ENCODE assay signal across 8 cellular contexts in genomic region chr2:234496835-234497591, GRCh38. TPM values are rescaled to one million over a fixed set of nuclear protein-coding genes. Genes with fewer than 3 reads are reported as not detected.
DNase-seq lines count a peak whose midpoint lies in the region; ATAC-seq lines count a peak whose summit lies in the region.

Gene ARL4C, minus strand, starts transcription at chr2:234497081. Its CDS starts 495 bp downstream, at chr2:234496586.

- POLR2A ChIA-PET in activated CD8-positive, alpha-beta memory T cell treated with anti-CD3 and anti-CD28 coated beads for 36 hours (lab: Charles Lee): interaction anchor here (0.5 to 4.4 kb wide), 11 partner anchors 13 to 361 kb away, joined by 3 to 47 read pairs (median 4); no protein-coding TSS in a partner anchor

- H3K36me3 Mint-ChIP-seq in effector memory CD8-positive, alpha-beta T cell (ENCODE audit: insufficient read depth): peaks cover 73% of the 10 kb centered on the region

- H3K4me3 Mint-ChIP-seq in effector memory CD8-positive, alpha-beta T cell: peak within 1 kb of the TSS; percentile 95 to 100

- H3K9me3 Mint-ChIP-seq in effector memory CD8-positive, alpha-beta T cell: no peaks in the 10 kb centered on the region

- H3K27ac Mint-ChIP-seq in effector memory CD8-positive, alpha-beta T cell: peak within 1 kb of the TSS; percentile 99 to 100

- ATAC-seq in HG02885 (IDR thresholded peaks at IDR 0.05; ENCODE audit: poor library complexity, unreplicated experiment): peak; percentile 60
- peak; percentile 53 for ATAC-seq in effector memory CD8-positive, alpha-beta T cell (replicated peaks)

- no peaks in the 10 kb centered on the region for H3K27me3 Mint-ChIP-seq in effector memory CD8-positive, alpha-beta T cell

- CTCF ChIA-PET in activated CD8-positive, alpha-beta memory T cell treated with anti-CD3 and anti-CD28 coated beads for 36 hours (lab: Charles Lee): interaction anchor here (0.8 to 4.7 kb wide), 4 partner anchors 12 to 361 kb away, joined by 3 to 42 read pairs (median 10); no protein-coding TSS in a partner anchor

- H3K4me1 Mint-ChIP-seq in effector memory CD8-positive, alpha-beta T cell (ENCODE audit: low read depth in 2 of 2): peaks cover 44% of the 10 kb centered on the region in 2 donors

- DNase-seq in NCI-H524 (lab: John Stamatoyannopoulos, UW): peak; percentile 20 to 57
- no peak for DNase-seq in NCI-H524 treated with DMSO at 0.1 percent for 48 hours (lab: John Stamatoyannopoulos, UW)
- DNase-seq in NCI-H345 treated with DMSO at 0.1 percent for 48 hours (lab: John Stamatoyannopoulos, UW; ENCODE audit: unreplicated experiment): peak; percentile 32
- peak; percentile 65 to 69 (median 69) for DNase-seq in effector memory CD8-positive, alpha-beta T cell
- DNase-seq in medulla oblongata (ENCODE audit: extremely low spot score): peak; percentile 54
- DNase-seq in stimulated activated naive CD4-positive, alpha-beta T cell (lab: John Stamatoyannopoulos, UW): peak; percentile 54 to 82 (median 72)

RNA-seq across cellular contexts. Expression of gene ARL4C, which starts in this region (rescaled TPM):
- 10 to 100 TPM; 43.1 to 43.9 TPM for total RNA-seq in activated CD8-positive, alpha-beta memory T cell treated with anti-CD3 and anti-CD28 coated beads for 36 hours
